1 cellular context compared by ENCODE assay signal in the genomic region with DNA sequence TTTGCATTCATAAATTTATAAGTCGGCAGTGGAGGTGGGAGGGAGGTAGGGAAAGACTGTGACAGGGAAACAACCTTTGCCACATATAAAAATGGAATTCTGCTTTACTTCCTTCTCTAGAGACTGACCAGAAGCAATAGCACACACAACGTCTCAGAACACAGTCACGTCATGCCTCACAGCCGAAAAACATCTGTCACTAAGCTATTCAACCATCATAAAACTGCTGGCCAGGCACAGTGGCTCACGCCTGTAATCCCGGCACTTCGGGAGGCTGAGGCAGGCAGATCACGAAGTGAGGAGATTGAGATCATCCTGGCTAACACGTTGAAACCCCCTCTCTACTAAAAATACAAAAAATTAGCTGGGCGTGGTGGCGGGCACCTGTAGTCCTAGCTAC.
TF ChIP-seq lines count a peak whose summit lies in the region.

No MANE protein-coding gene starts in this region.

TF ChIP-seq in GM12878, 131 proteins besides CTCF, POLR2A, EP300 and RAD21:
- no peak for TF ChIP-seq HSF1 (IDR thresholded peaks at IDR 0.05; ENCODE audit: low read depth, low read length)
- no peak for TF ChIP-seq FOXM1 (IDR thresholded peaks at IDR 0.05; ENCODE audit: low read depth, low read length)
- no peak for TF ChIP-seq RUNX3 (IDR thresholded peaks at IDR 0.05; ENCODE audit: low read length)
- no peak for TF ChIP-seq E4F1 (IDR thresholded peaks at IDR 0.05; ENCODE audit: borderline replicate concordance, partially characterized antibody)
- no peak for TF ChIP-seq MTA2 (IDR thresholded peaks at IDR 0.05; ENCODE audit: low read depth)
- TF ChIP-seq, protein P1, sequence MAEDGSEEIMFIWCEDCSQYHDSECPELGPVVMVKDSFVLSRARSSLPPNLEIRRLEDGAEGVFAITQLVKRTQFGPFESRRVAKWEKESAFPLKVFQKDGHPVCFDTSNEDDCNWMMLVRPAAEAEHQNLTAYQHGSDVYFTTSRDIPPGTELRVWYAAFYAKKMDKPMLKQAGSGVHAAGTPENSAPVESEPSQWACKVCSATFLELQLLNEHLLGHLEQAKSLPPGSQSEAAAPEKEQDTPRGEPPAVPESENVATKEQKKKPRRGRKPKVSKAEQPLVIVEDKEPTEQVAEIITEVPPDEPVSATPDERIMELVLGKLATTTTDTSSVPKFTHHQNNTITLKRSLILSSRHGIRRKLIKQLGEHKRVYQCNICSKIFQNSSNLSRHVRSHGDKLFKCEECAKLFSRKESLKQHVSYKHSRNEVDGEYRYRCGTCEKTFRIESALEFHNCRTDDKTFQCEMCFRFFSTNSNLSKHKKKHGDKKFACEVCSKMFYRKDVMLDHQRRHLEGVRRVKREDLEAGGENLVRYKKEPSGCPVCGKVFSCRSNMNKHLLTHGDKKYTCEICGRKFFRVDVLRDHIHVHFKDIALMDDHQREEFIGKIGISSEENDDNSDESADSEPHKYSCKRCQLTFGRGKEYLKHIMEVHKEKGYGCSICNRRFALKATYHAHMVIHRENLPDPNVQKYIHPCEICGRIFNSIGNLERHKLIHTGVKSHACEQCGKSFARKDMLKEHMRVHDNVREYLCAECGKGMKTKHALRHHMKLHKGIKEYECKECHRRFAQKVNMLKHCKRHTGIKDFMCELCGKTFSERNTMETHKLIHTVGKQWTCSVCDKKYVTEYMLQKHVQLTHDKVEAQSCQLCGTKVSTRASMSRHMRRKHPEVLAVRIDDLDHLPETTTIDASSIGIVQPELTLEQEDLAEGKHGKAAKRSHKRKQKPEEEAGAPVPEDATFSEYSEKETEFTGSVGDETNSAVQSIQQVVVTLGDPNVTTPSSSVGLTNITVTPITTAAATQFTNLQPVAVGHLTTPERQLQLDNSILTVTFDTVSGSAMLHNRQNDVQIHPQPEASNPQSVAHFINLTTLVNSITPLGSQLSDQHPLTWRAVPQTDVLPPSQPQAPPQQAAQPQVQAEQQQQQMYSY (CRISPR knock-in tag; IDR thresholded peaks at IDR 0.05) = no peak
- TF ChIP-seq EGR1 (IDR thresholded peaks at IDR 0.05; ENCODE audit: borderline replicate concordance in 1 of 2, low read depth in 2 of 2, low read length in 2 of 2) = no peak
- TF ChIP-seq SREBF1 (IDR thresholded peaks at IDR 0.05; ENCODE audit: low read length) = no peak
- TF ChIP-seq BACH1 (IDR thresholded peaks at IDR 0.05; ENCODE audit: borderline replicate concordance) = no peak
- no peak for TF ChIP-seq YBX1 (IDR thresholded peaks at IDR 0.05)
- TF ChIP-seq SMAD1 (IDR thresholded peaks at IDR 0.05; ENCODE audit: low read depth, partially characterized antibody) = no peak
- no peak for TF ChIP-seq BHLHE40 (IDR thresholded peaks at IDR 0.05; ENCODE audit: borderline replicate concordance in 1 of 2, low read depth in 2 of 2, low read length in 1 of 2)
- TF ChIP-seq RBBP5 (conservative IDR thresholded peaks at IDR 0.05) = no peak
- no peak for TF ChIP-seq ZZZ3 (IDR thresholded peaks at IDR 0.05; ENCODE audit: control insufficient read depth, insufficient read length, low read depth)
- no peak for TF ChIP-seq CHD4 (IDR thresholded peaks at IDR 0.05)
- no peak for TF ChIP-seq CHD2 (IDR thresholded peaks at IDR 0.05; ENCODE audit: borderline replicate concordance, low read depth, low read length)
- TF ChIP-seq HCFC1 (IDR thresholded peaks at IDR 0.05; ENCODE audit: low read length) = no peak
- TF ChIP-seq E2F4 (IDR thresholded peaks at IDR 0.05; ENCODE audit: low read depth, low read length) = no peak
